Comparison of ENCODE assay signal across 8 cellular contexts in the genomic region with DNA sequence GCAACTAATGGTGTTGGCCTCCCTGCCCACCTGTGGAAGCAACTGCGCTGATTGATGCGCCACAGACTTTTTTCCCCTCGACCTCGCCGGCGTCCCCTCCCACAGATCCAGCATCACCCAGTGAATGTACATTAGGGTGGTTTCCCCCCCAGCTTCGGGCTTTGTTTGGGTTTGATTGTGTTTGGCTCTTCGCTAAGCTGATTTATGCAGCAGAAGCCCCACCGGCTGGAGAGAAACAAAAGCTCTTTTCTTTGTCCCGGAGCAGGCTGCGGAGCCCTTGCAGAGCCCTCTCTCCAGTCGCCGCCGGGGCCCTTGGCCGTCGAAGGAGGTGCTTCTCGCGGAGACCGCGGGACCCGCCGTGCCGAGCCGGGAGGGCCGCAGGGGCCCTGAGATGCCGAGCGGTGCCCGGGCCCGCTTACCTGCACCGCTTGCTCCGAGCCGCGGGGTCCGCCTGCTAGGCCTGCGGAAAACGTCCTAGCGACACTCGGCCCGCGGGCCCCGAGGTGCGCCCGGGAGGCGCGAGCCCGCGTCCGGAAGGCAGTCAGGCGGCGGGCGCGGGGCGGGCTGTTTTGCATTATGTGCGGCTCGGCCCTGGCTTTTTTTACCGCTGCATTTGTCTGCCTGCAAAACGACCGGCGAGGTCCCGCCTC. TPM values are rescaled to one million over a fixed set of nuclear protein-coding genes. Genes with fewer than 3 reads are reported as not detected.
DNase-seq lines count a peak whose midpoint lies in the region; ATAC-seq, FAIRE-seq and TF ChIP-seq lines count a peak whose summit lies in the region.

No MANE protein-coding gene starts in this region.

- peaks cover 52% of the 10 kb centered on the region for H3K79me2 ChIP-seq in astrocyte (ENCODE audit: insufficient read depth, low read length)

- no peak for FAIRE-seq in astrocyte (lab: Jason Lieb, UNC)

- H3K36me3 ChIP-seq in astrocyte (ENCODE audit: insufficient read depth, low read length) (no peaks in the 10 kb centered on the region), iPS DF 6.9 (ENCODE audit: control insufficient read depth, insufficient read depth, low read length) (no peaks in the 10 kb centered on the region), sigmoid colon (no peaks in the 10 kb centered on the region)

- H3K4me3 ChIP-seq in astrocyte (ENCODE audit: insufficient read depth, low read depth, low read length), result peak overlapping the region; percentile 88
- peak overlapping the region; percentile 78; the same call in 1 of the 2 replicates for H3K4me3 ChIP-seq in iPS DF 6.9 (ENCODE audit: low read length)
- peak overlapping the region; percentile 56 to 81 (median 77) for H3K4me3 ChIP-seq in sigmoid colon

- TF ChIP-seq EP300 in sigmoid colon (IDR thresholded peaks at IDR 0.05), result no peak

- H3K27ac Mint-ChIP-seq in astrocyte (ENCODE audit: unreplicated experiment), result peak overlapping the region; percentile 96

- H2AFZ ChIP-seq in astrocyte (ENCODE audit: low read depth, low read length), result peak overlapping the region; percentile 74

- ATAC-seq in GM18508 (IDR thresholded peaks at IDR 0.05; ENCODE audit: insufficient read depth, unreplicated experiment) (peak; percentile 3), HG02885 (IDR thresholded peaks at IDR 0.05; ENCODE audit: poor library complexity, unreplicated experiment) (peak; percentile 20)

- peaks cover 22% of the 10 kb centered on the region for H4K20me1 ChIP-seq in astrocyte (ENCODE audit: insufficient read depth, low read length)

- peak overlapping the region; percentile 94 for H3K27ac ChIP-seq in astrocyte (ENCODE audit: low read depth, low read length)
- H3K27ac ChIP-seq in iPS DF 6.9 (ENCODE audit: low read length), result no peak overlapping the region
- H3K27ac ChIP-seq in sigmoid colon, result peak overlapping the region; percentile 86 to 95 (median 90)

- in situ Hi-C loops in ACHN (cut with HindIII; ENCODE audit: low pct_ligation_motif_present, low pct_unique_long_range_greater_than_20kb, low sequenced_read_pairs), result no loop called here

- no peak for TF ChIP-seq CTCF in astrocyte (IDR thresholded peaks at IDR 0.05; ENCODE audit: insufficient read depth, low read depth, low read length)
- TF ChIP-seq CTCF in sigmoid colon (IDR thresholded peaks at IDR 0.05), result peak in 1 of 4 experiments; percentile 9

- peak overlapping the region; percentile 99 for H3K4me2 ChIP-seq in astrocyte (ENCODE audit: low read length)

- H3K27me3 ChIP-seq in astrocyte (ENCODE audit: insufficient read depth, low read length), result no peaks in the 10 kb centered on the region
- no peaks in the 10 kb centered on the region for H3K27me3 ChIP-seq in iPS DF 6.9 (ENCODE audit: control insufficient read depth, insufficient read depth, low read length)
- H3K27me3 ChIP-seq in sigmoid colon, result no peaks in the 10 kb centered on the region

- WGBS in iPS DF 6.9 (ENCODE audit: insufficient coverage, insufficient read length), result no CpG with 5 or more reads among the region's 60 CpGs
- WGBS in sigmoid colon, 2 donors, result 1% methylated on average over 60 of the region's 60 CpGs

- H3K9me3 Mint-ChIP-seq in astrocyte (ENCODE audit: unreplicated experiment), result no peaks in the 10 kb centered on the region

- DNase-seq in ACHN (peak; percentile 54), NCI-H748 (lab: John Stamatoyannopoulos, UW; ENCODE audit: unreplicated experiment) (peak; percentile 88), astrocyte (ENCODE audit: low read depth) (no peak), iPS DF 6.9 (ENCODE audit: low read depth, low spot score) (no peak), sigmoid colon (peak; percentile 69), GF-D8 (lab: John Stamatoyannopoulos, UW) (no peak)

- no peak for TF ChIP-seq POLR2A in sigmoid colon (IDR thresholded peaks at IDR 0.05)

- H3K9ac ChIP-seq in astrocyte (ENCODE audit: low read length), result peak overlapping the region; percentile 94

- H3K4me1 ChIP-seq in astrocyte (ENCODE audit: insufficient read depth, low read length) (peaks cover 15% of the 10 kb centered on the region), iPS DF 6.9 (ENCODE audit: control insufficient read depth, insufficient read depth, low read length) (no peaks in the 10 kb centered on the region), sigmoid colon (peaks cover 0 to 19% (median 12%) of the 10 kb centered on the region in 4 donors)

- H3K9me3 ChIP-seq in astrocyte (ENCODE audit: insufficient read depth, low read depth, low read length) (no peaks in the 10 kb centered on the region), iPS DF 6.9 (ENCODE audit: control insufficient read depth, insufficient read depth, low read length) (no peaks in the 10 kb centered on the region), sigmoid colon (no peaks in the 10 kb centered on the region)

- no peaks in the 10 kb centered on the region for H3K36me3 Mint-ChIP-seq in astrocyte (ENCODE audit: low read depth, unreplicated experiment)

- peak overlapping the region; percentile 97 for H3K4me3 Mint-ChIP-seq in astrocyte (ENCODE audit: unreplicated experiment)

- intact Hi-C loops in sigmoid colon (cut with DNase I), result loop anchor here (5.0 to 10.0 kb wide), 2 partner anchors 76 to 263 kb away; no protein-coding TSS in a partner anchor

- no peaks in the 10 kb centered on the region for H3K27me3 Mint-ChIP-seq in astrocyte (ENCODE audit: low read depth, unreplicated experiment)

- peaks cover 4% of the 10 kb centered on the region for H3K4me1 Mint-ChIP-seq in astrocyte (ENCODE audit: low read depth, unreplicated experiment)

RNA-seq across cellular contexts. Expression of a gene that starts 0.7 kb away (rescaled TPM):
- total RNA-seq in astrocyte, result 10.8 and 11.1 TPM in 2 replicates
- 10 to 100 TPM in 3 of 4 donors, 1 to 10 TPM in 1; 9.0 to 22.4 (median 20.2) TPM for total RNA-seq in sigmoid colon
- 1 to 10 TPM in 1 of 3 donors, under 1 TPM in 2; 0.23 to 1.9 (median 0.60) TPM for polyA plus RNA-seq in sigmoid colon

Comparison
In these comparisons a context has a peak if more than half of its experiments do, and no peak if none do; other contexts are left out.
1. DNase-seq: peak in ACHN (single experiment), NCI-H748 (single experiment) and sigmoid colon (single experiment); none in astrocyte (single experiment), iPS DF 6.9 (single experiment) and GF-D8 (single experiment).
2. Peak in every context shown above with its lines, with median percentiles within 50 percentile points of each other: H3K4me3 ChIP-seq.